11 cellular contexts compared by ENCODE assay signal in the genomic region with DNA sequence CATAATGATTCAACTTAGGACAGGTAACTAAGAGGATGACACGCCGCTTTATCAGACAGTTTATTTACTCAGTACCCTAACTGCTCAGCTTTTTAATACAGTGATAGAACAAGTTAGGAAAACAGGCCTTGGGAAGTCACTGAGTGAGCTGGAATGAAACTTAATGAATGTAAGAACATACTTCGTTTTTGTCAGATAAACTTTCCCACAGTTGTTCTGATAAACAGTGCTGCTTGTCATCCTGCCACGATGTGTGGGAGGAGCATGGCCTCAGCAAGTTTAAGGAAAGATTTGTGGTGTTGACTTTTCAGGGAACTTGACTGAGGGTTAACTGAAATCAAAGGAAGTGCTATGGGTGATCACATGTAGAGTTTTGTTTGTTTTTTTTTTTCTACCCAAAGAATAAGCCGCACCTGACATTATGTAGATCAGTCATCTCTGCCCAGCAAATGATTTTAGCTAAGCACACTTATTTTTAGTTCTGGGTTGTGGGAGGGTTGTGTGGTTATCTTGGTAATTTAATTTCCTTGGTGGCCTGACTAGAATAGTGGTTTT. TPM values are rescaled to one million over a fixed set of nuclear protein-coding genes. Genes with fewer than 3 reads are reported as not detected.
DNase-seq lines count a peak whose midpoint lies in the region; ATAC-seq and TF ChIP-seq lines count a peak whose summit lies in the region.
"Had no signal": no experiment of that assay in that cellular context is flagged by ENCODE, and none has a peak within 500 bp of the region (broad histone marks: within the 10 kb centered on the region; RNA-seq: fewer than 3 reads in every experiment).

No MANE protein-coding gene starts in this region.

- no peaks in the 10 kb centered on the region for H3K4me1 ChIP-seq in foreskin keratinocyte
- peaks cover 0 to 39% (median 17%) of the 10 kb centered on the region in 4 donors for H3K4me1 ChIP-seq in stomach

- 7 to 22% (median 16%) methylated on average over 5 of the region's 5 CpGs for WGBS in stomach, 5 donors

- no peaks in the 10 kb centered on the region for H3K27me3 Mint-ChIP-seq in activated T-cell treated with anti-CD3 and anti-CD28 coated beads, Interleukin-2, amount 50 U/mL, for 24 hours
- no peaks in the 10 kb centered on the region for H3K27me3 Mint-ChIP-seq in activated CD4-positive, alpha-beta T cell treated with anti-CD3 and anti-CD28 coated beads, Interleukin-2, amount 10 ng/mL, durations not matched to agents 7 days and 5 days

- H3K4me3 Mint-ChIP-seq in activated T-cell treated with anti-CD3 and anti-CD28 coated beads, Interleukin-2, amount 50 U/mL, for 24 hours = no peak overlapping the region
- H3K4me3 Mint-ChIP-seq in activated CD4-positive, alpha-beta T cell treated with anti-CD3 and anti-CD28 coated beads, Interleukin-2, amount 10 ng/mL, durations not matched to agents 7 days and 5 days = peak overlapping the region; percentile 9
- H3K4me3 Mint-ChIP-seq: WTC11 had no signal

- POLR2A ChIA-PET in activated CD4-positive, alpha-beta T cell treated with anti-CD3 and anti-CD28 coated beads, Interleukin-2, amount 10 ng/mL, durations not matched to agents 7 days and 5 days (lab: Charles Lee) = no interaction called here

- H3K27ac ChIP-seq in foreskin keratinocyte (no peak overlapping the region), stomach (peak overlapping the region in 3 of 5 donors; percentile 27 to 76 (median 41))

- peak; percentile 68 for ATAC-seq in foreskin keratinocyte
- ATAC-seq: WTC11 had no signal

- no peak for TF ChIP-seq CTCF in foreskin keratinocyte (conservative IDR thresholded peaks at IDR 0.05)
- TF ChIP-seq CTCF in stomach (IDR thresholded peaks at IDR 0.05) = no peak

- intact Hi-C loops in stomach (cut with DNase I; ENCODE audit: low total_unique reads) = loop anchor here (5.0 kb wide), 1 partner anchor 57 kb away; no protein-coding TSS in a partner anchor

- no peak for TF ChIP-seq EP300 in stomach (IDR thresholded peaks at IDR 0.05)

- no peaks in the 10 kb centered on the region for H3K36me3 Mint-ChIP-seq in activated T-cell treated with anti-CD3 and anti-CD28 coated beads, Interleukin-2, amount 50 U/mL, for 24 hours (ENCODE audit: low read depth)
- no peaks in the 10 kb centered on the region for H3K36me3 Mint-ChIP-seq in activated CD4-positive, alpha-beta T cell treated with anti-CD3 and anti-CD28 coated beads, Interleukin-2, amount 10 ng/mL, durations not matched to agents 7 days and 5 days (ENCODE audit: low read depth)
- H3K36me3 Mint-ChIP-seq: WTC11 had no signal

- peak overlapping the region; percentile 84 for H3K27ac Mint-ChIP-seq in activated T-cell treated with anti-CD3 and anti-CD28 coated beads, Interleukin-2, amount 50 U/mL, for 24 hours
- peak overlapping the region; percentile 67 for H3K27ac Mint-ChIP-seq in activated CD4-positive, alpha-beta T cell treated with anti-CD3 and anti-CD28 coated beads, Interleukin-2, amount 10 ng/mL, durations not matched to agents 7 days and 5 days
- H3K27ac Mint-ChIP-seq: WTC11 had no signal

- no peaks in the 10 kb centered on the region for H3K36me3 ChIP-seq in stomach

- no peak overlapping the region for H3K4me3 ChIP-seq in stomach

- H3K9me3 ChIP-seq in stomach = no peaks in the 10 kb centered on the region

- CTCF ChIA-PET in activated CD4-positive, alpha-beta T cell treated with anti-CD3 and anti-CD28 coated beads, Interleukin-2, amount 10 ng/mL, durations not matched to agents 7 days and 5 days (lab: Charles Lee) = interaction anchor here (0.6 to 1.7 kb wide), 8 partner anchors 21 to 116 kb away, joined by 3 to 5 read pairs (median 4); no protein-coding TSS in a partner anchor

- no peak for TF ChIP-seq POLR2A in stomach (IDR thresholded peaks at IDR 0.05)

- no peaks in the 10 kb centered on the region for H3K9me3 Mint-ChIP-seq in activated T-cell treated with anti-CD3 and anti-CD28 coated beads, Interleukin-2, amount 50 U/mL, for 24 hours
- no peaks in the 10 kb centered on the region for H3K9me3 Mint-ChIP-seq in activated CD4-positive, alpha-beta T cell treated with anti-CD3 and anti-CD28 coated beads, Interleukin-2, amount 10 ng/mL, durations not matched to agents 7 days and 5 days
- H3K9me3 Mint-ChIP-seq: WTC11 had no signal

- H3K4me1 Mint-ChIP-seq in activated T-cell treated with anti-CD3 and anti-CD28 coated beads, Interleukin-2, amount 50 U/mL, for 24 hours (ENCODE audit: low read depth) = peaks cover 30% of the 10 kb centered on the region
- H3K4me1 Mint-ChIP-seq in activated CD4-positive, alpha-beta T cell treated with anti-CD3 and anti-CD28 coated beads, Interleukin-2, amount 10 ng/mL, durations not matched to agents 7 days and 5 days = peaks cover 36% of the 10 kb centered on the region

- H3K27me3 ChIP-seq in foreskin keratinocyte = no peaks in the 10 kb centered on the region
- H3K27me3 ChIP-seq in stomach = no peaks in the 10 kb centered on the region

- DNase-seq in activated T-cell treated with anti-CD3 and anti-CD28 coated beads, Interleukin-2, amount 50 U/mL, for 24 hours = no peak
- no peak for DNase-seq in activated T-cell treated with anti-CD3 and anti-CD28 coated beads, Interleukin-2, amount 50 U/mL, for 1 hour
- peak; percentile 32 for DNase-seq in activated CD4-positive, alpha-beta T cell treated with anti-CD3 and anti-CD28 coated beads, Interleukin-2, amount 10 ng/mL, durations not matched to agents 7 days and 5 days
- no peak for DNase-seq in foreskin keratinocyte
- peak; percentile 66 for DNase-seq in stomach
- no peak for DNase-seq in GDM1 (lab: John Stamatoyannopoulos, UW)
- DNase-seq in SHP77 (lab: John Stamatoyannopoulos, UW) = no peak
- no peak for DNase-seq in NCI-H748 treated with DMSO at 0.1 percent for 48 hours (lab: John Stamatoyannopoulos, UW)
- DNase-seq: AML-193, occipital lobe had no signal

RNA-seq across cellular contexts. Expression of a gene that starts 5.6 kb away (rescaled TPM):
- under 1 TPM; 0.25 to 0.27 TPM for total RNA-seq in activated CD4-positive, alpha-beta T cell treated with anti-CD3 and anti-CD28 coated beads, Interleukin-2, amount 10 ng/mL, durations not matched to agents 7 days and 5 days
- total RNA-seq in foreskin keratinocyte (not detected in 2 replicates), stomach (10 to 100 TPM in 3 of 5 donors, 1 to 10 TPM in 2; 1.7 to 43.2 (median 11.6) TPM)
- polyA plus RNA-seq in foreskin keratinocyte (not detected in 2 replicates), stomach (1 to 10 TPM; 4.8 to 8.6 (median 8.6) TPM)
- total RNA-seq: WTC11 had no signal

RNA-seq across cellular contexts. Expression of a gene that starts 32.6 kb away (rescaled TPM):
- under 1 TPM; 0.22 to 0.40 TPM for total RNA-seq in activated CD4-positive, alpha-beta T cell treated with anti-CD3 and anti-CD28 coated beads, Interleukin-2, amount 10 ng/mL, durations not matched to agents 7 days and 5 days
- total RNA-seq in foreskin keratinocyte (58.3 and 62.8 TPM in 2 replicates), stomach (under 1 TPM in 1 of 5 donors, not detected in 4; 0.37 TPM)
- polyA plus RNA-seq in foreskin keratinocyte (51.5 and 52.2 TPM in 2 replicates), stomach (10 to 100 TPM in 1 of 3 donors, not detected in 2; 32.3 TPM)
- total RNA-seq: occipital lobe, WTC11 had no signal

RNA-seq across cellular contexts. Expression of a gene that starts 45.4 kb away (rescaled TPM):
- total RNA-seq in activated CD4-positive, alpha-beta T cell treated with anti-CD3 and anti-CD28 coated beads, Interleukin-2, amount 10 ng/mL, durations not matched to agents 7 days and 5 days = not detected
- total RNA-seq in foreskin keratinocyte = not detected in 2 replicates
- polyA plus RNA-seq in foreskin keratinocyte = not detected in 2 replicates
- 1 to 10 TPM in 3 of 5 donors, not detected in 2; 1.2 to 1.9 (median 1.3) TPM for total RNA-seq in stomach
- under 1 TPM; 0.38 to 0.61 (median 0.50) TPM for polyA plus RNA-seq in stomach
- total RNA-seq: WTC11 had no signal

Comparison
In these comparisons a context has a peak if more than half of its experiments do, and no peak if none do; other contexts are left out.
1. DNase-seq: peak in activated CD4-positive, alpha-beta T cell treated with anti-CD3 and anti-CD28 coated beads, Interleukin-2, amount 10 ng/mL, durations not matched to agents 7 days and 5 days (single experiment) and stomach (single experiment); none in activated T-cell treated with anti-CD3 and anti-CD28 coated beads, Interleukin-2, amount 50 U/mL, for 24 hours (single experiment), activated T-cell treated with anti-CD3 and anti-CD28 coated beads, Interleukin-2, amount 50 U/mL, for 1 hour (single experiment), foreskin keratinocyte (0 of 2), GDM1 (single experiment), SHP77 (0 of 2) and NCI-H748 treated with DMSO at 0.1 percent for 48 hours (single experiment).
2. RNA of a gene that starts 32.6 kb away (total RNA-seq): 58.3 to 62.8 TPM in foreskin keratinocyte; 0.22 to 0.40 TPM in activated CD4-positive, alpha-beta T cell treated with anti-CD3 and anti-CD28 coated beads, Interleukin-2, amount 10 ng/mL, durations not matched to agents 7 days and 5 days and 0.37 TPM in stomach; every median in the first group is over 10 times any median in the second.